Comparison of ENCODE assay signal across 2 cellular contexts in genomic region chr15:68152342-68152741, GRCh38.
A peak's percentile ranks its signal among the peaks of the same experiment; 100 is the strongest.
TF ChIP-seq lines count a peak whose summit lies in the region.

No MANE protein-coding gene starts in this region.

TF ChIP-seq in HCT116, 20 proteins besides CTCF, POLR2A, EP300 and RAD21:
- 0 out of 2 replicates have a peak, but pooled peaks have one; percentile 16 for TF ChIP-seq CEBPB (IDR thresholded peaks at IDR 0.05; ENCODE audit: low read depth)
- TF ChIP-seq EZH2 (IDR thresholded peaks at IDR 0.05) = no peak
- no peak for TF ChIP-seq JUND (IDR thresholded peaks at IDR 0.05)
- no peak for TF ChIP-seq REST (IDR thresholded peaks at IDR 0.05; ENCODE audit: low read depth)

TF ChIP-seq in SK-N-SH, 30 proteins besides CTCF, POLR2A, EP300 and RAD21:
- TF ChIP-seq ZBTB33 (IDR thresholded peaks at IDR 0.05; ENCODE audit: borderline replicate concordance, low read depth) (no peak), MAX (IDR thresholded peaks at IDR 0.05; ENCODE audit: low read depth) (no peak), MEF2A (IDR thresholded peaks at IDR 0.05; ENCODE audit: borderline replicate concordance, low read depth) (no peak), RCOR1 (IDR thresholded peaks at IDR 0.05; ENCODE audit: low read length) (no peak)
